ENCODE assay signal across 17 cellular contexts in genomic region chr18:46062781-46063180, GRCh38.
"Had no signal": no experiment of that assay in that cellular context is flagged by ENCODE, and none has a peak within 500 bp of the region (broad histone marks: within the 10 kb centered on the region; RNA-seq: fewer than 3 reads in every experiment).

No MANE protein-coding gene starts in this region.

- ATAC-seq: left cardiac atrium; natural killer cell; right lobe of liver; stimulated activated effector memory CD8-positive, alpha-beta T cell treated with anti-CD3 and anti-CD28 coated beads, Interleukin-12 subunit alpha, Interleukin-12 subunit beta, amount 100 ng/mL, for 72 hours had no signal

- H3K27me3 Mint-ChIP-seq: activated naive CD4-positive, alpha-beta T cell treated with anti-CD3 and anti-CD28 coated beads, Interleukin-2, amount 50 U/mL, for 24 hours had no signal

- H3K36me3 Mint-ChIP-seq: activated naive CD4-positive, alpha-beta T cell treated with anti-CD3 and anti-CD28 coated beads, Interleukin-2, amount 50 U/mL, for 24 hours; natural killer cell; stimulated activated effector memory CD8-positive, alpha-beta T cell treated with anti-CD3 and anti-CD28 coated beads, Interleukin-12 subunit alpha, Interleukin-12 subunit beta, amount 100 ng/mL, for 72 hours had no signal

- H3K9me3 Mint-ChIP-seq: activated naive CD4-positive, alpha-beta T cell treated with anti-CD3 and anti-CD28 coated beads, Interleukin-2, amount 50 U/mL, for 24 hours; natural killer cell; stimulated activated effector memory CD8-positive, alpha-beta T cell treated with anti-CD3 and anti-CD28 coated beads, Interleukin-12 subunit alpha, Interleukin-12 subunit beta, amount 100 ng/mL, for 72 hours had no signal

- H3K27ac Mint-ChIP-seq: activated naive CD4-positive, alpha-beta T cell treated with anti-CD3 and anti-CD28 coated beads, Interleukin-2, amount 50 U/mL, for 24 hours; natural killer cell; stimulated activated effector memory CD8-positive, alpha-beta T cell treated with anti-CD3 and anti-CD28 coated beads, Interleukin-12 subunit alpha, Interleukin-12 subunit beta, amount 100 ng/mL, for 72 hours had no signal

- H3K27ac ChIP-seq: ascending aorta, coronary artery, parathyroid adenoma, right lobe of liver, upper lobe of left lung, VCaP had no signal

- DNase-seq: activated CD4-positive, alpha-beta T cell treated with anti-CD3 and anti-CD28 coated beads, Interleukin-2, amount 50 U/mL, for 1 hour; activated CD4-positive, CD25-positive, alpha-beta regulatory T cell treated with anti-CD3 and anti-CD28 coated beads, Interleukin-2, amount 50 U/mL, for 72 hours; activated gamma-delta T cell; left cardiac atrium; natural killer cell; right lobe of liver; small intestine; stimulated activated CD4-positive, alpha-beta T cell treated with anti-CD3 and anti-CD28 coated beads, Interleukin-4, amount 100 ng/mL, for 24 hours; stomach; T-helper 2 cell; upper lobe of left lung had no signal

- H3K4me3 Mint-ChIP-seq: activated naive CD4-positive, alpha-beta T cell treated with anti-CD3 and anti-CD28 coated beads, Interleukin-2, amount 50 U/mL, for 24 hours; natural killer cell; stimulated activated effector memory CD8-positive, alpha-beta T cell treated with anti-CD3 and anti-CD28 coated beads, Interleukin-12 subunit alpha, Interleukin-12 subunit beta, amount 100 ng/mL, for 72 hours had no signal
